Comparison of ENCODE assay signal across 19 cellular contexts in genomic region chr3:29426302-29427226, GRCh38.
DNase-seq lines count a peak whose midpoint lies in the region; ATAC-seq and TF ChIP-seq lines count a peak whose summit lies in the region.
"Had no signal": no experiment of that assay in that cellular context is flagged by ENCODE, and none has a peak within 500 bp of the region (broad histone marks: within the 10 kb centered on the region; RNA-seq: fewer than 3 reads in every experiment).

No MANE protein-coding gene starts in this region.

- intact Hi-C loops in left ventricle myocardium superior (cut with micrococcal nuclease), result no loop called here

- TF ChIP-seq EP300 in Ishikawa (IDR thresholded peaks at IDR 0.05; ENCODE audit: borderline replicate concordance), result no peak

- peaks cover 9% of the 10 kb centered on the region for H3K4me1 ChIP-seq in DOHH2 (ENCODE audit: control insufficient read depth, low read length)

- peak; percentile 82 for ATAC-seq in left ventricle myocardium superior
- ATAC-seq in GM19395 (IDR thresholded peaks at IDR 0.05; ENCODE audit: unreplicated experiment), result no peak
- ATAC-seq: effector memory CD8-positive, alpha-beta T cell had no signal

- H3K9me3 ChIP-seq in DOHH2 (ENCODE audit: control insufficient read depth, insufficient read depth, low read length), result no peaks in the 10 kb centered on the region
- H3K9me3 ChIP-seq: esophagus muscularis mucosa, psoas muscle, SJCRH30, stomach had no signal

- no peaks in the 10 kb centered on the region for H3K79me2 ChIP-seq in DOHH2 (ENCODE audit: control insufficient read depth, low read length)

- no peaks in the 10 kb centered on the region for H4K20me1 ChIP-seq in DOHH2 (ENCODE audit: control insufficient read depth, insufficient read depth, low read depth, low read length)

- H3K9me2 ChIP-seq in DOHH2 (replicated peaks; ENCODE audit: control insufficient read depth, low read length), result no peaks in the 10 kb centered on the region

- TF ChIP-seq CTCF in DOHH2 (IDR thresholded peaks at IDR 0.05; ENCODE audit: low read depth, low read length, poor library complexity, severe bottlenecking), result peak; percentile 16

- no peak overlapping the region for H3K4me2 ChIP-seq in DOHH2 (ENCODE audit: low read length)
- H3K4me2 ChIP-seq: neural progenitor cell had no signal

- H3K27me3 ChIP-seq in DOHH2 (ENCODE audit: control insufficient read depth, low read length), result no peaks in the 10 kb centered on the region
- H3K27me3 ChIP-seq: esophagus muscularis mucosa, neural progenitor cell, SJCRH30, stomach had no signal

- no peak overlapping the region for H3K27ac ChIP-seq in DOHH2 (ENCODE audit: low read depth, low read length)
- H3K27ac ChIP-seq: neural progenitor cell, psoas muscle, SJCRH30 had no signal

- H3K36me3 ChIP-seq in DOHH2 (ENCODE audit: control insufficient read depth, low read length), result no peaks in the 10 kb centered on the region
- H3K36me3 ChIP-seq: esophagus muscularis mucosa, neural progenitor cell, SJCRH30, stomach had no signal

- no peak overlapping the region for H3K4me3 ChIP-seq in DOHH2 (ENCODE audit: low read length)
- H3K4me3 ChIP-seq: esophagus muscularis mucosa, neural progenitor cell, psoas muscle, SJCRH30, stomach had no signal

- DNase-seq in NCI-H748 (lab: John Stamatoyannopoulos, UW; ENCODE audit: unreplicated experiment), result peak; percentile 85
- DNase-seq in left ventricle myocardium superior, result no peak
- no peak for DNase-seq in foreskin melanocyte
- DNase-seq in HuH-7 (ENCODE audit: low spot score), result no peak
- DNase-seq: activated CD8-positive, alpha-beta memory T cell treated with anti-CD3 and anti-CD28 coated beads, Interleukin-2, amount 50 U/mL, for 4 hours; activated naive CD8-positive, alpha-beta T cell treated with anti-CD3 and anti-CD28 coated beads for 36 hours; AML-193; effector memory CD8-positive, alpha-beta T cell; midbrain; NCI-H1694; NCI-H524 treated with DMSO at 0.1 percent for 48 hours; psoas muscle; SJCRH30; stomach had no signal

- H3F3A ChIP-seq in DOHH2 (ENCODE audit: control insufficient read depth, insufficient read depth), result no peaks in the 10 kb centered on the region

- TF ChIP-seq RAD21 in Ishikawa (IDR thresholded peaks at IDR 0.05; ENCODE audit: low read depth), result no peak

TF ChIP-seq in Ishikawa, 13 proteins besides CTCF, POLR2A, EP300 and RAD21:
- no peak for TF ChIP-seq REST (IDR thresholded peaks at IDR 0.05; ENCODE audit: low read depth)
- peak; percentile 64 for TF ChIP-seq NFIC (IDR thresholded peaks at IDR 0.05)
- TF ChIP-seq FOXM1 (IDR thresholded peaks at IDR 0.05; ENCODE audit: borderline replicate concordance, low read depth), result no peak
- no peak for TF ChIP-seq TCF12 (IDR thresholded peaks at IDR 0.05; ENCODE audit: low read depth)
- TF ChIP-seq TAF1 (IDR thresholded peaks at IDR 0.05; ENCODE audit: low read depth), result no peak
- no peak for TF ChIP-seq YY1 (IDR thresholded peaks at IDR 0.05; ENCODE audit: low read depth)
- TF ChIP-seq EGR1 (IDR thresholded peaks at IDR 0.05), result no peak
- TF ChIP-seq USF1 (IDR thresholded peaks at IDR 0.05), result no peak
- peak; percentile 60 for TF ChIP-seq CEBPB (IDR thresholded peaks at IDR 0.05)
- no peak for TF ChIP-seq TEAD4 (IDR thresholded peaks at IDR 0.05)
- TF ChIP-seq ZBTB7A (IDR thresholded peaks at IDR 0.05; ENCODE audit: low read depth), result no peak
- no peak for TF ChIP-seq MAX (IDR thresholded peaks at IDR 0.05)
- no peak for TF ChIP-seq CREB1 (IDR thresholded peaks at IDR 0.05; ENCODE audit: low read depth)
